ENCODE assay signal across 10 cellular contexts in the genomic region with DNA sequence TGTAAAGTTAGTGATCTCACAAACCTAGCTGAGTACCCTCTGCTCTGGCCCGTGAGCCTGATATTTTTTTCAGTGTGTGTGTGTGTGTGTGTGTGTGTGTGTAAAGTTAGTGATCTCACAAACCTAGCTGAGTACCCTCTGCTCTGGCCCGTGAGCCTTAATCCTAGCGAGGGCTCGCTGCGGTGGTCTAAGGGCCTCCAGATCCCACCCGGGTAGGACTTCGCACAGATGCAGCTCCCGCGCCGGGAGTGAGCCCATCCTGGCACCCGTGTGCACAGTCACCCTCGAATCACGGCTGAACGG. TPM values are rescaled to one million over a fixed set of nuclear protein-coding genes. Genes with fewer than 3 reads are reported as not detected.
DNase-seq lines count a peak whose midpoint lies in the region; TF ChIP-seq lines count a peak whose summit lies in the region.
"Not testable (repeated sequence)": the region's sequence is repeated elsewhere in the genome, so short reads cannot be mapped to it uniquely, and the experiment has no call there.
"Had no signal": no experiment of that assay in that cellular context is flagged by ENCODE, and none has a peak within 500 bp of the region (broad histone marks: within the 10 kb centered on the region; RNA-seq: fewer than 3 reads in every experiment).

No MANE protein-coding gene starts in this region.

- peak; percentile 56 for DNase-seq in 8988T
- peak; percentile 46 for DNase-seq in GM19238 (ENCODE audit: insufficient read length, low spot score)
- DNase-seq in MM.1S; activated CD4-positive, alpha-beta memory T cell treated with anti-CD3 and anti-CD28 coated beads, Interleukin-2, amount 10 ng/mL, durations not matched to agents 7 days and 5 days; spleen: not testable (repeated sequence)
- peak in 1 of 2 donors; percentile 62 for DNase-seq in cardiac fibroblast (ENCODE audit: low read depth in 2 of 2)
- peak in 1 of 2 donors; percentile 65 for DNase-seq in cardiac muscle cell (ENCODE audit: low read depth in 1 of 2, low spot score in 1 of 2)

- H3K36me3 ChIP-seq in MM.1S (replicated peaks; ENCODE audit: insufficient read depth, low read length); cardiac muscle cell; muscle layer of colon (ENCODE audit: insufficient read depth, low read length); spleen: not testable (repeated sequence)

- H3K79me2 ChIP-seq in MM.1S (ENCODE audit: low read length) = not testable (repeated sequence)

- peaks cover 21% of the 10 kb centered on the region for H3K4me1 Mint-ChIP-seq in activated CD4-positive, alpha-beta memory T cell treated with anti-CD3 and anti-CD28 coated beads, Interleukin-2, amount 10 ng/mL, durations not matched to agents 7 days and 5 days

- not testable (repeated sequence) for H3K9me2 ChIP-seq in MM.1S (replicated peaks; ENCODE audit: insufficient read depth, low read length)

- H3K4me1 ChIP-seq in MM.1S (ENCODE audit: low read length); cardiac muscle cell (ENCODE audit: low read depth); muscle layer of colon (ENCODE audit: insufficient read depth, low read length): not testable (repeated sequence)
- H3K4me1 ChIP-seq in spleen = peaks cover 3 to 24% (median 11%) of the 10 kb centered on the region in 6 donors

- not testable (repeated sequence) for H3K27me3 Mint-ChIP-seq in activated CD4-positive, alpha-beta memory T cell treated with anti-CD3 and anti-CD28 coated beads, Interleukin-2, amount 10 ng/mL, durations not matched to agents 7 days and 5 days

- peak overlapping the region; percentile 93 for H3K4me2 ChIP-seq in MM.1S (ENCODE audit: low read depth, low read length)

- H2AFZ ChIP-seq in MM.1S (ENCODE audit: low read length) = peak overlapping the region; percentile 90

- intact Hi-C loops in spleen (cut with DNase I; ENCODE audit: low total_unique reads) = not testable (repeated sequence)

- TF ChIP-seq POLR2A in spleen (IDR thresholded peaks at IDR 0.05) = not testable (repeated sequence)

- H3K4me3 ChIP-seq in MM.1S (ENCODE audit: low read length) (peak overlapping the region; percentile 93), cardiac fibroblast (replicated peaks in 1 of 2; ENCODE audit: low read depth in 2 of 2, low read length in 2 of 2) (peak overlapping the region; percentile 75 to 88), cardiac muscle cell (peak overlapping the region; percentile 81), muscle layer of colon (ENCODE audit: low read depth in 1 of 2, low read length in 2 of 2) (peak overlapping the region; percentile 70 to 73), spleen (peak overlapping the region; percentile 79 to 96 (median 92))

- 0 to 1% (median 0%) methylated on average over 10 to 13 of the region's 14 CpGs; no CpG with 5 or more reads in 1 of the 5 donors for WGBS in spleen, 5 donors

- H3K27ac Mint-ChIP-seq in activated CD4-positive, alpha-beta memory T cell treated with anti-CD3 and anti-CD28 coated beads, Interleukin-2, amount 10 ng/mL, durations not matched to agents 7 days and 5 days = peak overlapping the region; percentile 95

- peak overlapping the region; percentile 93 for H3K4me3 Mint-ChIP-seq in activated CD4-positive, alpha-beta memory T cell treated with anti-CD3 and anti-CD28 coated beads, Interleukin-2, amount 10 ng/mL, durations not matched to agents 7 days and 5 days

- H3K27me3 ChIP-seq in MM.1S (replicated peaks; ENCODE audit: insufficient read depth, low read length); cardiac muscle cell; muscle layer of colon (ENCODE audit: control insufficient read depth in 1 of 2, insufficient read depth in 2 of 2, low read length in 2 of 2); spleen (replicated peaks in 1 of 7): not testable (repeated sequence)

- not testable (repeated sequence) for H4K20me1 ChIP-seq in MM.1S (ENCODE audit: insufficient read depth, low read length)

- not testable (repeated sequence) for H3K36me3 Mint-ChIP-seq in activated CD4-positive, alpha-beta memory T cell treated with anti-CD3 and anti-CD28 coated beads, Interleukin-2, amount 10 ng/mL, durations not matched to agents 7 days and 5 days (ENCODE audit: low read depth)

- not testable (repeated sequence) for H3K9me3 Mint-ChIP-seq in activated CD4-positive, alpha-beta memory T cell treated with anti-CD3 and anti-CD28 coated beads, Interleukin-2, amount 10 ng/mL, durations not matched to agents 7 days and 5 days

- CTCF ChIA-PET in activated CD4-positive, alpha-beta memory T cell treated with anti-CD3 and anti-CD28 coated beads, Interleukin-2, amount 10 ng/mL, durations not matched to agents 7 days and 5 days (lab: Charles Lee) = interaction anchor here (0.6 to 2.7 kb wide), 11 partner anchors 23 to 652 kb away, joined by 3 to 9 read pairs (median 4); partner anchors contain the start of genes PCYT1A and RNF168

- TF ChIP-seq CTCF in MM.1S (IDR thresholded peaks at IDR 0.05; ENCODE audit: low read length); cardiac fibroblast (IDR thresholded peaks at IDR 0.05; ENCODE audit: low read depth, low read length); cardiac muscle cell (IDR thresholded peaks at IDR 0.05; ENCODE audit: low read depth, low read length); spleen (IDR thresholded peaks at IDR 0.05 in 8 of 11, conservative IDR thresholded peaks at IDR 0.05 in 3 of 11): not testable (repeated sequence)

- H3K9me3 ChIP-seq in MM.1S (replicated peaks; ENCODE audit: insufficient read depth, low read length); cardiac muscle cell (ENCODE audit: low read depth); muscle layer of colon (ENCODE audit: low read length); spleen: not testable (repeated sequence)

- peaks cover 13% of the 10 kb centered on the region for H3F3A ChIP-seq in MM.1S (ENCODE audit: insufficient read depth, low read length)

- POLR2A ChIA-PET in activated CD4-positive, alpha-beta memory T cell treated with anti-CD3 and anti-CD28 coated beads, Interleukin-2, amount 10 ng/mL, durations not matched to agents 7 days and 5 days (lab: Charles Lee) = interaction anchor here (0.6 to 3.2 kb wide), 23 partner anchors 8 to 322 kb away, joined by 3 to 42 read pairs (median 6); partner anchors contain the start of genes NRROS, TM4SF19 and UBXN7

- H3K27ac ChIP-seq in MM.1S (ENCODE audit: low read length) = peak overlapping the region; percentile 73; the same call in 1 of the 2 replicates
- peak overlapping the region; percentile 85 for H3K27ac ChIP-seq in cardiac muscle cell
- H3K27ac ChIP-seq in muscle layer of colon (ENCODE audit: low read depth, low read length) = peak overlapping the region; percentile 87
- H3K27ac ChIP-seq in spleen = peak overlapping the region; percentile 90 to 95 (median 93)

- H3K9ac ChIP-seq in MM.1S (ENCODE audit: low read length) (peak overlapping the region; percentile 85), muscle layer of colon (ENCODE audit: low read length) (peak overlapping the region; percentile 38)

RNA-seq across cellular contexts. Expression of gene DYNLT2B, which starts 0.7 kb away (rescaled TPM):
- 10 to 100 TPM; 21.1 to 24.0 TPM for total RNA-seq in activated CD4-positive, alpha-beta memory T cell treated with anti-CD3 and anti-CD28 coated beads, Interleukin-2, amount 10 ng/mL, durations not matched to agents 7 days and 5 days
- total RNA-seq in cardiac muscle cell (24.6 and 38.7 TPM in 2 replicates), spleen (10 to 100 TPM in 1 of 7 donors, 1 to 10 TPM in 6; 1.7 to 10.4 (median 4.8) TPM)
- polyA plus RNA-seq in cardiac muscle cell (81.7 and 86.5 TPM in 2 replicates), spleen (10 to 100 TPM; 15.1 to 21.3 (median 17.2) TPM)

RNA-seq across cellular contexts. Expression of gene TM4SF19, which starts 20.8 kb away (rescaled TPM):
- not detected for total RNA-seq in activated CD4-positive, alpha-beta memory T cell treated with anti-CD3 and anti-CD28 coated beads, Interleukin-2, amount 10 ng/mL, durations not matched to agents 7 days and 5 days
- total RNA-seq in cardiac muscle cell (not detected in 2 replicates), spleen (under 1 TPM in 1 of 7 donors, not detected in 6; 0.46 TPM)
- polyA plus RNA-seq in cardiac muscle cell (not detected in 2 replicates), spleen (1 to 10 TPM in 1 of 3 donors, not detected in 2; 6.5 TPM)
- total RNA-seq: activated CD8-positive, alpha-beta memory T cell treated with anti-CD3 and anti-CD28 coated beads for 36 hours; occipital lobe had no signal

RNA-seq across cellular contexts. Expression of gene PCYT1A, which starts 29.8 kb away (rescaled TPM):
- 10 to 100 TPM; 73.3 to 74.9 TPM for total RNA-seq in activated CD4-positive, alpha-beta memory T cell treated with anti-CD3 and anti-CD28 coated beads, Interleukin-2, amount 10 ng/mL, durations not matched to agents 7 days and 5 days
- total RNA-seq in cardiac muscle cell = 55.2 and 66.5 TPM in 2 replicates
- 23.6 and 30.6 TPM in 2 replicates for polyA plus RNA-seq in cardiac muscle cell
- 100 to 1,000 TPM in 3 of 7 donors, 10 to 100 TPM in 4; 63.2 to 128 (median 94.9) TPM for total RNA-seq in spleen
- 10 to 100 TPM; 10.6 to 27.1 (median 24.9) TPM for polyA plus RNA-seq in spleen
